30 cellular contexts compared by ENCODE assay signal in genomic region chr7:108017776-108018151, GRCh38.
"Had no signal": no experiment of that assay in that cellular context is flagged by ENCODE, and none has a peak within 500 bp of the region (broad histone marks: within the 10 kb centered on the region; RNA-seq: fewer than 3 reads in every experiment).

No MANE protein-coding gene starts in this region.

- H3K36me3 Mint-ChIP-seq: activated naive CD8-positive, alpha-beta T cell; brain; mesothelial cell of epicardium; naive B cell; stimulated activated effector memory CD8-positive, alpha-beta T cell treated with anti-CD3 and anti-CD28 coated beads, Interleukin-12 subunit alpha, Interleukin-12 subunit beta, amount 100 ng/mL, for 72 hours had no signal

- DNase-seq: activated CD4-positive, alpha-beta T cell treated with anti-CD3 and anti-CD28 coated beads for 4 hours; activated CD4-positive, alpha-beta T cell treated with anti-CD3 and anti-CD28 coated beads, Interleukin-2, amount 50 U/mL, for 4 hours; activated naive CD4-positive, alpha-beta T cell; activated T-cell treated with anti-CD3 and anti-CD28 coated beads for 4 hours; activated T-cell treated with anti-CD3 and anti-CD28 coated beads, Interleukin-2, amount 50 U/mL, for 72 hours; anterior cingulate cortex; cerebellar nuclear complex; colonic mucosa; effector CD8-positive, alpha-beta T cell; gastrocnemius medialis; glutamatergic neuron; naive B cell; nucleus accumbens; pancreas; retina; stimulated activated CD4-positive, alpha-beta T cell treated with anti-CD3 and anti-CD28 coated beads, Interleukin-12 subunit alpha, Interleukin-12 subunit beta, amount 100 ng/mL, for 4 hours; stimulated activated CD4-positive, alpha-beta T cell treated with anti-CD3 and anti-CD28 coated beads, Interleukin-4, amount 100 ng/mL, for 1 hour; upper lobe of left lung had no signal

- H3K4me3 Mint-ChIP-seq: activated naive CD8-positive, alpha-beta T cell; activated T-cell treated with anti-CD3 and anti-CD28 coated beads, Interleukin-2, amount 50 U/mL, for 72 hours; brain; mesothelial cell of epicardium; naive B cell; neural crest cell; stimulated activated effector memory CD8-positive, alpha-beta T cell treated with anti-CD3 and anti-CD28 coated beads, Interleukin-12 subunit alpha, Interleukin-12 subunit beta, amount 100 ng/mL, for 72 hours; stimulated activated naive CD8-positive, alpha-beta T cell treated with anti-CD3 and anti-CD28 coated beads, Interleukin-15, Interleukin-2, amounts not matched to agents 100 ng/mL and 50 ng/mL, for 24 hours had no signal

- H3K4me3 ChIP-seq: cardiac muscle cell, colonic mucosa, gastrocnemius medialis, pancreas, prostate gland, skin epidermis, upper lobe of left lung, vagina had no signal

- H3K9me3 ChIP-seq: colonic mucosa, gastrocnemius medialis, pancreas, prostate gland, upper lobe of left lung, vagina had no signal

- H3K9me3 Mint-ChIP-seq: activated T-cell treated with anti-CD3 and anti-CD28 coated beads, Interleukin-2, amount 50 U/mL, for 72 hours; brain; mesothelial cell of epicardium; naive B cell; stimulated activated effector memory CD8-positive, alpha-beta T cell treated with anti-CD3 and anti-CD28 coated beads, Interleukin-12 subunit alpha, Interleukin-12 subunit beta, amount 100 ng/mL, for 72 hours; stimulated activated naive CD8-positive, alpha-beta T cell treated with anti-CD3 and anti-CD28 coated beads, Interleukin-15, Interleukin-2, amounts not matched to agents 100 ng/mL and 50 ng/mL, for 24 hours had no signal

- H3K27me3 ChIP-seq: cardiac muscle cell, colonic mucosa, gastrocnemius medialis, pancreas, upper lobe of left lung, vagina had no signal

- H3K36me3 ChIP-seq: cardiac muscle cell, colonic mucosa, gastrocnemius medialis, pancreas, prostate gland, upper lobe of left lung, vagina had no signal

- H3K27ac ChIP-seq: colonic mucosa, gastrocnemius medialis, pancreas, prostate gland, skin epidermis, upper lobe of left lung, vagina had no signal

- H3K27ac Mint-ChIP-seq: activated naive CD8-positive, alpha-beta T cell; activated T-cell treated with anti-CD3 and anti-CD28 coated beads, Interleukin-2, amount 50 U/mL, for 72 hours; naive B cell; stimulated activated effector memory CD8-positive, alpha-beta T cell treated with anti-CD3 and anti-CD28 coated beads, Interleukin-12 subunit alpha, Interleukin-12 subunit beta, amount 100 ng/mL, for 72 hours; stimulated activated naive CD8-positive, alpha-beta T cell treated with anti-CD3 and anti-CD28 coated beads, Interleukin-15, Interleukin-2, amounts not matched to agents 100 ng/mL and 50 ng/mL, for 24 hours had no signal

- FAIRE-seq: endometrium, islet of Langerhans, pancreas had no signal

- ATAC-seq: gastrocnemius medialis had no signal

- H3K4me1 Mint-ChIP-seq: naive B cell; stimulated activated effector memory CD8-positive, alpha-beta T cell treated with anti-CD3 and anti-CD28 coated beads, Interleukin-12 subunit alpha, Interleukin-12 subunit beta, amount 100 ng/mL, for 72 hours had no signal

- H3K4me1 ChIP-seq: gastrocnemius medialis, prostate gland, upper lobe of left lung, vagina had no signal
